9 cellular contexts compared by ENCODE assay signal in genomic region chr17:42049834-42050359, GRCh38. TPM values are rescaled to one million over a fixed set of nuclear protein-coding genes. Genes with fewer than 3 reads are reported as not detected.
A peak's percentile ranks its signal among the peaks of the same experiment; 100 is the strongest.
DNase-seq lines count a peak whose midpoint lies in the region; ATAC-seq and TF ChIP-seq lines count a peak whose summit lies in the region.
"Had no signal": no experiment of that assay in that cellular context is flagged by ENCODE, and none has a peak within 500 bp of the region (broad histone marks: within the 10 kb centered on the region; RNA-seq: fewer than 3 reads in every experiment).

No MANE protein-coding gene starts in this region.

- H3K79me2 ChIP-seq in DOHH2 (ENCODE audit: control insufficient read depth, low read length), result no peaks in the 10 kb centered on the region
- H3K79me2 ChIP-seq in osteoblast (ENCODE audit: insufficient read depth, low read length), result no peaks in the 10 kb centered on the region

- H3K4me3 ChIP-seq in DOHH2 (ENCODE audit: low read length) (peak overlapping the region; percentile 4; the same call in 1 of the 2 replicates), esophagus muscularis mucosa (peak overlapping the region; percentile 60 to 77 (median 72)), osteoblast (ENCODE audit: insufficient read depth, low read length) (peak overlapping the region; percentile 61)

- H3K4me2 ChIP-seq in DOHH2 (ENCODE audit: low read length) (peak overlapping the region; percentile 28), osteoblast (ENCODE audit: insufficient read depth, low read length) (peak overlapping the region; percentile 60)

- H3K36me3 ChIP-seq in DOHH2 (ENCODE audit: control insufficient read depth, low read length) (no peaks in the 10 kb centered on the region), esophagus muscularis mucosa (no peaks in the 10 kb centered on the region), osteoblast (ENCODE audit: insufficient read depth, low read length) (no peaks in the 10 kb centered on the region)

- H3K27me3 ChIP-seq in DOHH2 (ENCODE audit: control insufficient read depth, low read length) (peaks cover 60% of the 10 kb centered on the region), esophagus muscularis mucosa (peaks cover 0 to 27% (median 7%) of the 10 kb centered on the region in 4 donors), osteoblast (ENCODE audit: insufficient read depth, low read length) (peaks cover 47% of the 10 kb centered on the region)

- H2AFZ ChIP-seq in osteoblast (ENCODE audit: low read length), result peak overlapping the region; percentile 81

- no peaks in the 10 kb centered on the region for H4K20me1 ChIP-seq in DOHH2 (ENCODE audit: control insufficient read depth, insufficient read depth, low read depth, low read length)
- no peaks in the 10 kb centered on the region for H4K20me1 ChIP-seq in osteoblast (ENCODE audit: insufficient read depth, low read length)

- H3K27ac ChIP-seq in DOHH2 (ENCODE audit: low read depth, low read length) (no peak overlapping the region), esophagus muscularis mucosa (replicated peaks in 1 of 4) (peak overlapping the region in 2 of 4 donors; percentile 1 to 40), osteoblast (ENCODE audit: low read depth, low read length) (no peak overlapping the region)
- H3K27ac ChIP-seq: epithelial cell of prostate had no signal

- TF ChIP-seq CTCF in DOHH2 (IDR thresholded peaks at IDR 0.05; ENCODE audit: low read depth, low read length, poor library complexity, severe bottlenecking) (no peak), esophagus muscularis mucosa (IDR thresholded peaks at IDR 0.05) (no peak), osteoblast (IDR thresholded peaks at IDR 0.05; ENCODE audit: extremely low read depth, low read depth, low read length) (no peak)

- ATAC-seq in GM18867 (IDR thresholded peaks at IDR 0.05; ENCODE audit: unreplicated experiment), result no peak

- 0% methylated on average over 5 of the region's 5 CpGs for WGBS in esophagus muscularis mucosa

- H3K4me1 ChIP-seq in DOHH2 (ENCODE audit: control insufficient read depth, low read length) (no peaks in the 10 kb centered on the region), esophagus muscularis mucosa (peaks cover 6 to 20% (median 13%) of the 10 kb centered on the region in 4 donors), osteoblast (ENCODE audit: insufficient read depth, low read length) (no peaks in the 10 kb centered on the region)

- no peaks in the 10 kb centered on the region for H3F3A ChIP-seq in DOHH2 (ENCODE audit: control insufficient read depth, insufficient read depth)

- no peak for TF ChIP-seq POLR2A in esophagus muscularis mucosa (IDR thresholded peaks at IDR 0.05; ENCODE audit: low read depth)

- DNase-seq in OCI-M1 (lab: John Stamatoyannopoulos, UW) (peak; percentile 55), esophagus muscularis mucosa (ENCODE audit: extremely low spot score) (no peak), osteoblast (ENCODE audit: insufficient read length, low spot score, missing footprints) (peak; percentile 95), SIG-M5 (lab: John Stamatoyannopoulos, UW) (no peak), COLO668 (lab: John Stamatoyannopoulos, UW; ENCODE audit: unreplicated experiment) (no peak), GOT3 (lab: John Stamatoyannopoulos, UW) (no peak)

- H3K9me3 ChIP-seq in DOHH2 (ENCODE audit: control insufficient read depth, insufficient read depth, low read length) (no peaks in the 10 kb centered on the region), esophagus muscularis mucosa (no peaks in the 10 kb centered on the region), osteoblast (ENCODE audit: low read depth, low read length) (no peaks in the 10 kb centered on the region)

- intact Hi-C loops in esophagus muscularis mucosa (cut with DNase I), result no loop called here

- no peak for TF ChIP-seq EP300 in esophagus muscularis mucosa (IDR thresholded peaks at IDR 0.05)

- H3K9me2 ChIP-seq in DOHH2 (replicated peaks; ENCODE audit: control insufficient read depth, low read length), result no peaks in the 10 kb centered on the region

RNA-seq across cellular contexts. Expression of gene C17orf113, which starts 0.5 kb away (rescaled TPM):
- total RNA-seq in esophagus muscularis mucosa (1 to 10 TPM in 1 of 4 donors, under 1 TPM in 3; under 0.01 to 1.2 (median 0.67) TPM), osteoblast (under 0.01 and 0.29 TPM in 2 replicates)

RNA-seq across cellular contexts. Expression of gene NKIRAS2, which starts 30.0 kb away (rescaled TPM):
- total RNA-seq in esophagus muscularis mucosa (10 to 100 TPM; 44.0 to 74.3 (median 59.0) TPM), osteoblast (38.0 and 39.1 TPM in 2 replicates)

RNA-seq across cellular contexts. Expression of gene DNAJC7, which starts 32.7 kb away (rescaled TPM):
- 10 to 100 TPM; 43.1 to 51.1 (median 44.4) TPM for total RNA-seq in esophagus muscularis mucosa
- total RNA-seq in osteoblast, result 75.3 and 76.3 TPM in 2 replicates

RNA-seq across cellular contexts. Expression of gene ZNF385C, which starts 48.4 kb away (rescaled TPM):
- total RNA-seq in esophagus muscularis mucosa, result under 1 TPM in 2 of 4 donors, not detected in 2; 0.39 to 0.42 TPM
- total RNA-seq in osteoblast, result not detected in 2 replicates

Comparison
In these comparisons a context has a peak if more than half of its experiments do, and no peak if none do; other contexts are left out.
1. H3K4me3 ChIP-seq: peak in every context shown above with its lines; median percentile 72 in esophagus muscularis mucosa; 61 in osteoblast; 4 in DOHH2.
2. DNase-seq: peak in OCI-M1 (single experiment) and osteoblast (single experiment); none in esophagus muscularis mucosa (single experiment), SIG-M5 (single experiment), COLO668 (single experiment) and GOT3 (single experiment).